ENCODE assay signal across 8 cellular contexts in genomic region chr1:29453502-29454240, GRCh38.
DNase-seq lines count a peak whose midpoint lies in the region; ATAC-seq and TF ChIP-seq lines count a peak whose summit lies in the region.

No MANE protein-coding gene starts in this region.

- 14 to 22% methylated on average over 6 to 8 of the region's 8 CpGs for WGBS in body of pancreas, 2 donors

- no peak overlapping the region for H3K27ac ChIP-seq in body of pancreas

- DNase-seq in NCI-H2171 treated with DMSO at 0.1 percent for 48 hours (lab: John Stamatoyannopoulos, UW): peak; percentile 38
- DNase-seq in NCI-H2171 (lab: John Stamatoyannopoulos, UW): no peak
- peak; percentile 24 for DNase-seq in NCI-H1694 (lab: John Stamatoyannopoulos, UW)
- DNase-seq in body of pancreas: peak; percentile 15 to 46 (median 44)
- peak; percentile 69 for DNase-seq in left kidney (ENCODE audit: low read depth, low spot score)
- no peak for DNase-seq in GDM1 (lab: John Stamatoyannopoulos, UW)

- no peak overlapping the region for H3K4me3 ChIP-seq in body of pancreas

- H3K4me1 ChIP-seq in body of pancreas: no peaks in the 10 kb centered on the region

- ATAC-seq in body of pancreas: no peak
- ATAC-seq in HG02840 (IDR thresholded peaks at IDR 0.05; ENCODE audit: low FRiP score, unreplicated experiment): no peak
- ATAC-seq in HG03460 (IDR thresholded peaks at IDR 0.05; ENCODE audit: unreplicated experiment): no peak

- TF ChIP-seq CTCF in body of pancreas (IDR thresholded peaks at IDR 0.05): peak in 5 of 7 experiments; percentile 7 to 50 (median 37)

- H3K9me3 ChIP-seq in body of pancreas: no peaks in the 10 kb centered on the region

- H3K27me3 ChIP-seq in body of pancreas: no peaks in the 10 kb centered on the region

- no peaks in the 10 kb centered on the region for H3K36me3 ChIP-seq in body of pancreas (replicated peaks in 1 of 2; ENCODE audit: insufficient read depth in 1 of 2, low read depth in 2 of 2)

- intact Hi-C loops in body of pancreas (cut with DNase I): no loop called here

- TF ChIP-seq POLR2A in body of pancreas (IDR thresholded peaks at IDR 0.05): no peak

Comparison
In these comparisons a context has a peak if more than half of its experiments do, and no peak if none do; other contexts are left out.
1. DNase-seq: peak in NCI-H2171 treated with DMSO at 0.1 percent for 48 hours (single experiment), NCI-H1694 (single experiment), body of pancreas (4 of 4) and left kidney (single experiment); none in NCI-H2171 (single experiment) and GDM1 (single experiment).